ENCODE assay signal across 7 cellular contexts in the genomic region with DNA sequence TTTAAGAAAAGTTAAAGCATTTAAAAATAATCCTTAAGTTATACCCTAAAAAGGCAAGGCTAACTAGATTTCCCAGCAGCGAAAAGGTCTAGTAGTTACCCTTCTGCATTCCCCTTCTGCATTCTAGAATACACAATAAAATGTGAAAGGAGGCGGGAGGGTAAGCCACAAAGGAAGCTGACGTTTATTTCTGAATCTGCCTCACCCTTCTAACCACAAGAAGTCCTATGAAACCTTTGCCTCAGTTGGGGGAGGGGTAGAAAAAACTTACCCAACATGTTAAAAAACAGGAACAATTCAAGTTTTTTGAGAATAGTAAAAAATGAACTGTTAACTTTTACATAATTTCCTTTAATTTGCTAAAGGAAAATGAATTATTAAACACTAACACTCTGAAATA. TPM values are rescaled to one million over a fixed set of nuclear protein-coding genes. Genes with fewer than 3 reads are reported as not detected.
DNase-seq lines count a peak whose midpoint lies in the region; ATAC-seq, FAIRE-seq and TF ChIP-seq lines count a peak whose summit lies in the region.

No MANE protein-coding gene starts in this region.

- DNase-seq in UCSD-AML1 (lab: John Stamatoyannopoulos, UW; ENCODE audit: unreplicated experiment) (peak; percentile 31), fibroblast of villous mesenchyme (ENCODE audit: low read depth) (peak; percentile 94), small intestine (peak; percentile 62), NCI-H1930 (lab: John Stamatoyannopoulos, UW) (no peak)

- peak; percentile 86 for FAIRE-seq in small intestine (lab: Jason Lieb, UNC)

- ATAC-seq in GM18499 (IDR thresholded peaks at IDR 0.05; ENCODE audit: insufficient read depth, unreplicated experiment) (peak; percentile 64), GM21825 (IDR thresholded peaks at IDR 0.05; ENCODE audit: unreplicated experiment) (peak; percentile 85)

- H3K4me1 ChIP-seq in HUES6 (ENCODE audit: control insufficient read depth, insufficient read depth, low read length) (peaks cover 23% of the 10 kb centered on the region), small intestine (ENCODE audit: control insufficient read depth in 2 of 2, insufficient read depth in 1 of 2, low read depth in 1 of 2, low read length in 1 of 2) (peaks cover 0 to 2% of the 10 kb centered on the region in 2 donors)

- H3K27ac ChIP-seq in HUES6 (ENCODE audit: low read depth, low read length) (peak overlapping the region; percentile 69; the same call in 1 of the 2 replicates), small intestine (ENCODE audit: low read depth in 1 of 2, low read length in 1 of 2) (no peak overlapping the region)

- H3K4me3 ChIP-seq in HUES6 (ENCODE audit: low read depth, low read length) (no peak overlapping the region), fibroblast of villous mesenchyme (ENCODE audit: low read depth, low read length) (no peak overlapping the region), small intestine (ENCODE audit: low read depth in 1 of 2, low read length in 2 of 2) (no peak overlapping the region)

- H3K9me3 ChIP-seq in HUES6 (ENCODE audit: control insufficient read depth, insufficient read depth, low read depth, low read length) = no peaks in the 10 kb centered on the region
- no peaks in the 10 kb centered on the region for H3K9me3 ChIP-seq in small intestine (ENCODE audit: control insufficient read depth, low read depth)

- H3K36me3 ChIP-seq in HUES6 (ENCODE audit: control insufficient read depth, insufficient read depth, low read length) (peaks cover 13% of the 10 kb centered on the region), small intestine (ENCODE audit: control insufficient read depth in 2 of 2, insufficient read depth in 2 of 2, low read length in 2 of 2) (peaks cover 0 to 12% of the 10 kb centered on the region in 2 donors)

- 45 to 79% (median 65%) methylated on average over 3 of the region's 3 CpGs for WGBS in small intestine, 3 donors

- TF ChIP-seq CTCF in fibroblast of villous mesenchyme (IDR thresholded peaks at IDR 0.05; ENCODE audit: insufficient read depth, low read depth, low read length) = no peak

- H3K9ac ChIP-seq in HUES6 (ENCODE audit: low read length) = no peak overlapping the region

- H3K27me3 ChIP-seq in HUES6 (ENCODE audit: control insufficient read depth, insufficient read depth, low read length) (no peaks in the 10 kb centered on the region), small intestine (ENCODE audit: control insufficient read depth in 2 of 2, insufficient read depth in 2 of 2, low read length in 2 of 2) (no peaks in the 10 kb centered on the region)

RNA-seq across cellular contexts. Expression of gene STK17B, which starts 11.3 kb away (rescaled TPM):
- 43.6 and 44.1 TPM in 2 replicates for total RNA-seq in fibroblast of villous mesenchyme
- 10 to 100 TPM in 2 of 3 donors, 1 to 10 TPM in 1; 6.7 to 27.7 (median 23.2) TPM for polyA plus RNA-seq in small intestine

Comparison
In these comparisons a context has a peak if more than half of its experiments do, and no peak if none do; other contexts are left out.
1. DNase-seq: peak in UCSD-AML1 (single experiment), fibroblast of villous mesenchyme (single experiment) and small intestine (single experiment); none in NCI-H1930 (0 of 2).